In the genomic region with DNA sequence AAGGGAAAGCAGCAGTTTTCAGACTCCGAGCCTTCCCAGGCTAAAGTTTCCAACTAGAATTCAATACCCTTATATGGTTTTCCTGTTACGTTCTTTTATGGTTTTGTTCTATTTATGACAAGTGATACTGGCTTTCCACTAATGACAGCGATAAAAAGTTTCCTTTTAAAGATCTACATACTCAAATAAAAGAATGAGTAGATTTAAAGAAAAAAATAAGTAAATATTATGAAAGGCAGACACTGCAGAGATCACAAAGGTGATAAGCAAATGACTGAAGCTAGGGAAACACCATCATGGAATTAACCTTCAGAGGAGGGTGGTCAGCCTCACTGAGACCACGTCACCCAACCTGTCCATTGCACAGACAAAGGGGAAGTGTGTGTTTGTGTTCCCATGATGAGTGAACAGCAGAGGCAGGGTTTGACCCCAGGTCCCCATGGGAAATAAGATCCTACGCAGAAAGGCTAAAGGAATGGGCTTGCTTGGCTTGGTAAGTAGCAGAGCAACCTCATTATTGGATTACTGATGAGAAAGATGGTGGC, we compare ENCODE assay signal across 9 cellular contexts. TPM values are rescaled to one million over a fixed set of nuclear protein-coding genes. Genes with fewer than 3 reads are reported as not detected.
A peak's percentile ranks its signal among the peaks of the same experiment; 100 is the strongest.
DNase-seq lines count a peak whose midpoint lies in the region; ATAC-seq and TF ChIP-seq lines count a peak whose summit lies in the region.
"Had no signal": no experiment of that assay in that cellular context is flagged by ENCODE, and none has a peak within 500 bp of the region (broad histone marks: within the 10 kb centered on the region; RNA-seq: fewer than 3 reads in every experiment).

No MANE protein-coding gene starts in this region.

- WGBS in aorta, 2 donors, result 5 to 7% methylated on average over 5 of the region's 5 CpGs

- H3K4me3 Mint-ChIP-seq in activated CD8-positive, alpha-beta T cell treated with anti-CD3 and anti-CD28 coated beads for 36 hours, result peak overlapping the region; percentile 91

- no peak for TF ChIP-seq CTCF in activated CD8-positive, alpha-beta T cell treated with anti-CD3 and anti-CD28 coated beads for 36 hours (IDR thresholded peaks at IDR 0.05)
- TF ChIP-seq CTCF in left lung (IDR thresholded peaks at IDR 0.05), result no peak

- no peak for DNase-seq in activated CD8-positive, alpha-beta T cell treated with anti-CD3 and anti-CD28 coated beads for 36 hours
- DNase-seq in left lung (no peak), aorta (peak in 1 of 2 donors; percentile 46), NCI-H2171 treated with DMSO at 0.1 percent for 48 hours (lab: John Stamatoyannopoulos, UW) (no peak), NCI-H1105 treated with DMSO at 0.1 percent for 48 hours (lab: John Stamatoyannopoulos, UW) (no peak)

- peaks cover 53% of the 10 kb centered on the region for H3K36me3 Mint-ChIP-seq in activated CD8-positive, alpha-beta T cell treated with anti-CD3 and anti-CD28 coated beads for 36 hours (ENCODE audit: low read depth)

- no peaks in the 10 kb centered on the region for H3K27me3 Mint-ChIP-seq in activated CD8-positive, alpha-beta T cell treated with anti-CD3 and anti-CD28 coated beads for 36 hours

- peaks cover 54 to 99% of the 10 kb centered on the region in 2 donors for H3K4me1 ChIP-seq in left lung
- H3K4me1 ChIP-seq in aorta (ENCODE audit: control insufficient read depth in 1 of 2, insufficient read depth in 2 of 2, low read length in 2 of 2), result peaks cover 0 to 10% of the 10 kb centered on the region in 2 donors

- CTCF ChIA-PET in activated CD8-positive, alpha-beta T cell treated with anti-CD3 and anti-CD28 coated beads for 36 hours (lab: Charles Lee), result interaction anchor here (0.8 to 10.5 kb wide), 9 partner anchors 12 to 77 kb away, joined by 3 to 108 read pairs (median 4); no protein-coding TSS in a partner anchor

- H3K36me3 ChIP-seq in left lung (peaks cover 0 to 37% of the 10 kb centered on the region in 2 donors), aorta (ENCODE audit: control insufficient read depth in 1 of 2, insufficient read depth in 2 of 2, low read length in 1 of 2) (no peaks in the 10 kb centered on the region)

- POLR2A ChIA-PET in activated CD8-positive, alpha-beta T cell treated with anti-CD3 and anti-CD28 coated beads for 36 hours (lab: Charles Lee), result interaction anchor here (1.3 to 9.2 kb wide), 6 partner anchors 13 to 41 kb away, joined by 4 to 116 read pairs (median 10); no protein-coding TSS in a partner anchor

- ATAC-seq in GM18517 (IDR thresholded peaks at IDR 0.05; ENCODE audit: unreplicated experiment) (peak; percentile 33), HG02759 (IDR thresholded peaks at IDR 0.05; ENCODE audit: unreplicated experiment) (peak; percentile 0), left lung (no peak), aorta (ENCODE audit: low FRiP score) (no peak), HG03175 (IDR thresholded peaks at IDR 0.05; ENCODE audit: unreplicated experiment) (no peak)
- ATAC-seq in activated CD8-positive, alpha-beta T cell treated with anti-CD3 and anti-CD28 coated beads for 36 hours, result peak; percentile 7

- peak overlapping the region; percentile 95 for H3K27ac Mint-ChIP-seq in activated CD8-positive, alpha-beta T cell treated with anti-CD3 and anti-CD28 coated beads for 36 hours

- H3K9me3 ChIP-seq in left lung (no peaks in the 10 kb centered on the region), aorta (ENCODE audit: control insufficient read depth, low read length) (no peaks in the 10 kb centered on the region)

- H3K27me3 ChIP-seq in left lung, result no peaks in the 10 kb centered on the region
- H3K27me3 ChIP-seq in aorta (ENCODE audit: control insufficient read depth in 1 of 2, insufficient read depth in 2 of 2, low read length in 1 of 2), result no peaks in the 10 kb centered on the region

- H3K4me3 ChIP-seq in left lung (peak overlapping the region; percentile 5 to 68), aorta (ENCODE audit: low read length in 2 of 2) (no peak overlapping the region)

- H3K27ac ChIP-seq in left lung (peak overlapping the region; percentile 88 to 92), aorta (ENCODE audit: low read depth in 1 of 2, low read length in 2 of 2) (peak overlapping the region; percentile 92 to 98)

- H3K9me3 Mint-ChIP-seq in activated CD8-positive, alpha-beta T cell treated with anti-CD3 and anti-CD28 coated beads for 36 hours, result no peaks in the 10 kb centered on the region

- intact Hi-C loops in activated CD8-positive, alpha-beta T cell treated with anti-CD3 and anti-CD28 coated beads for 36 hours (cut with micrococcal nuclease), result loop anchor here (1.0 kb wide), 1 partner anchor 43 kb away; no protein-coding TSS in a partner anchor
- intact Hi-C loops in left lung (cut with DNase I) (no loop called here), aorta (cut with DNase I) (loop anchor here in 1 of 2 donors (5.0 kb wide), 1 partner anchor 57 kb away; no protein-coding TSS in a partner anchor)

- peaks cover 78% of the 10 kb centered on the region for H3K4me1 Mint-ChIP-seq in activated CD8-positive, alpha-beta T cell treated with anti-CD3 and anti-CD28 coated beads for 36 hours (ENCODE audit: low read depth)

RNA-seq across cellular contexts. Expression of a gene that starts 4.0 kb away (rescaled TPM):
- total RNA-seq in activated CD8-positive, alpha-beta T cell treated with anti-CD3 and anti-CD28 coated beads for 36 hours, result 10 to 100 TPM; 59.6 to 61.0 TPM
- total RNA-seq in left lung, result 100 to 1,000 TPM in 1 of 2 donors, 10 to 100 TPM in 1; 46.7 to 133 TPM
- 100 to 1,000 TPM in 1 of 2 donors, 10 to 100 TPM in 1; 91.8 to 123 TPM for total RNA-seq in aorta
- 10 to 100 TPM; 44.7 to 48.0 TPM for polyA plus RNA-seq in aorta

RNA-seq across cellular contexts. Expression of a gene that starts 49.8 kb away (rescaled TPM):
- total RNA-seq in activated CD8-positive, alpha-beta T cell treated with anti-CD3 and anti-CD28 coated beads for 36 hours, result under 1 TPM; 0.16 to 0.27 TPM
- total RNA-seq in left lung (1 to 10 TPM in 1 of 2 donors, under 1 TPM in 1; 0.17 to 1.0 TPM), aorta (under 1 TPM; 0.36 to 0.42 TPM)
- polyA plus RNA-seq in aorta, result not detected
- total RNA-seq: NCI-H460 had no signal

Comparison
In these comparisons a context has a peak if more than half of its experiments do, and no peak if none do; other contexts are left out.
1. ATAC-seq: peak in GM18517 (single experiment), HG02759 (single experiment) and activated CD8-positive, alpha-beta T cell treated with anti-CD3 and anti-CD28 coated beads for 36 hours (single experiment); none in left lung (single experiment), aorta (single experiment) and HG03175 (single experiment).
2. H3K4me3 ChIP-seq: peak in left lung (2 of 2); none in aorta (0 of 2).